15 cellular contexts compared by ENCODE assay signal in the genomic region with DNA sequence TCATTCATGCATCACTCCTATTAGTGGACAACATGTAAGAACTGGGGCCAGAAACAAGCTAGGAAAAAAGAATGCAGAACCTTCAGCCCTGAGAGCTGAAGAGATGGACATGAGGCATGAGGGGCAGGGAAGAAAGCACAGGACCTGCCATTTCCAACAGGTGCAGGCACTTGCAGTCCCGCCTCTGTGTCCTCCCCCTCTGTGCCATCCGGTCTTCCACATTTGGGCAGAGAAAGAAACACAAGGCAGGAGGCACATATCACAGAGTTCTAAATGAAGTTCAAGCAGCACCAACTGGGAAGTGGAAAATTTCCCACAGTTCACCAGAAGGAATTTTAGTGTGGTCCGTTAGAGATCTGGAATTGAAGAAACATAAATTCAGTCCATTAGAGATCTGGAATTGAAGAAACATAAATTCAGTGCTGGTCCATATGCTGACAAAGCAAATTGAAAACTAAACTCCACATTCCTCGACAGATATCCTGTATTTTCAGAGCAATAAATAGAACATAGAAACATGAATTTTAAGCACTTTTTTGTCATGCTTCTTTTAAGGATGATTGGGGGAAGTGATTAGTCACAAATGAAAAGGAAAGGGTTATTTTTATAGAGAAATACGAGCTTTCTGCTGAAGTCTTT. TPM values are rescaled to one million over a fixed set of nuclear protein-coding genes. Genes with fewer than 3 reads are reported as not detected.
A peak's percentile ranks its signal among the peaks of the same experiment; 100 is the strongest.
DNase-seq lines count a peak whose midpoint lies in the region; ATAC-seq and TF ChIP-seq lines count a peak whose summit lies in the region.
"Had no signal": no experiment of that assay in that cellular context is flagged by ENCODE, and none has a peak within 500 bp of the region (broad histone marks: within the 10 kb centered on the region; RNA-seq: fewer than 3 reads in every experiment).

No MANE protein-coding gene starts in this region.

- in situ Hi-C loops in astrocyte of the spinal cord (cut with HindIII; ENCODE audit: low sequenced_read_pairs), result no loop called here

- DNase-seq in activated T-cell treated with anti-CD3 and anti-CD28 coated beads, Interleukin-2, amount 50 U/mL, for 72 hours, result no peak
- DNase-seq in activated T-cell treated with anti-CD3 and anti-CD28 coated beads, Interleukin-2, amount 50 U/mL, for 4 hours, result no peak
- peak; percentile 16 for DNase-seq in Ammon's horn (ENCODE audit: low spot score)
- peak; percentile 18 for DNase-seq in astrocyte of the spinal cord (ENCODE audit: low read depth, low spot score)
- no peak for DNase-seq in psoas muscle
- DNase-seq in upper lobe of right lung, result no peak
- DNase-seq in NCI-H1105 (lab: John Stamatoyannopoulos, UW), result no peak
- no peak for DNase-seq in CD14-positive monocyte (ENCODE audit: low spot score)
- DNase-seq: COR-L47, H7, KBM-7, NCI-H1436 treated with DMSO at 0.1 percent for 48 hours, NCI-H2081, NCI-H524 had no signal

- H3K4me3 Mint-ChIP-seq in activated T-cell treated with anti-CD3 and anti-CD28 coated beads, Interleukin-2, amount 50 U/mL, for 72 hours, result peak overlapping the region in 1 of 2 donors; percentile 63
- no peak overlapping the region for H3K4me3 Mint-ChIP-seq in activated T-cell treated with anti-CD3 and anti-CD28 coated beads, Interleukin-2, amount 50 U/mL, for 4 hours
- no peak overlapping the region for H3K4me3 Mint-ChIP-seq in CD14-positive monocyte

- peaks cover 46% of the 10 kb centered on the region for H3K4me1 Mint-ChIP-seq in activated T-cell treated with anti-CD3 and anti-CD28 coated beads, Interleukin-2, amount 50 U/mL, for 72 hours (ENCODE audit: low read depth)
- peaks cover 29% of the 10 kb centered on the region for H3K4me1 Mint-ChIP-seq in activated T-cell treated with anti-CD3 and anti-CD28 coated beads, Interleukin-2, amount 50 U/mL, for 4 hours (ENCODE audit: low read depth)
- H3K4me1 Mint-ChIP-seq in CD14-positive monocyte, result no peaks in the 10 kb centered on the region

- peaks cover 5% of the 10 kb centered on the region in 2 donors for H3K9me3 Mint-ChIP-seq in activated T-cell treated with anti-CD3 and anti-CD28 coated beads, Interleukin-2, amount 50 U/mL, for 72 hours
- no peaks in the 10 kb centered on the region for H3K9me3 Mint-ChIP-seq in activated T-cell treated with anti-CD3 and anti-CD28 coated beads, Interleukin-2, amount 50 U/mL, for 4 hours
- H3K9me3 Mint-ChIP-seq in CD14-positive monocyte, result peaks cover 0 to 9% (median 2%) of the 10 kb centered on the region in 7 donors

- no peaks in the 10 kb centered on the region for H3K36me3 ChIP-seq in psoas muscle (ENCODE audit: insufficient read depth in 1 of 2, low read depth in 1 of 2)
- H3K36me3 ChIP-seq in upper lobe of right lung, result no peaks in the 10 kb centered on the region

- peak overlapping the region; percentile 70 for H3K27ac Mint-ChIP-seq in activated T-cell treated with anti-CD3 and anti-CD28 coated beads, Interleukin-2, amount 50 U/mL, for 72 hours
- H3K27ac Mint-ChIP-seq in CD14-positive monocyte, result no peak overlapping the region

- WGBS in psoas muscle, 3 donors, result 15 to 33% (median 18%) methylated on average over 5 of the region's 5 CpGs

- peaks cover 20% of the 10 kb centered on the region for H3K27me3 Mint-ChIP-seq in activated T-cell treated with anti-CD3 and anti-CD28 coated beads, Interleukin-2, amount 50 U/mL, for 72 hours (ENCODE audit: low read depth)
- peaks cover 2% of the 10 kb centered on the region for H3K27me3 Mint-ChIP-seq in activated T-cell treated with anti-CD3 and anti-CD28 coated beads, Interleukin-2, amount 50 U/mL, for 4 hours (ENCODE audit: low read depth)
- peaks cover 0 to 1% (median 0%) of the 10 kb centered on the region in 3 donors for H3K27me3 Mint-ChIP-seq in CD14-positive monocyte (ENCODE audit: low read depth in 3 of 3)

- no peaks in the 10 kb centered on the region for H3K36me3 Mint-ChIP-seq in activated T-cell treated with anti-CD3 and anti-CD28 coated beads, Interleukin-2, amount 50 U/mL, for 72 hours (ENCODE audit: insufficient read depth in 2 of 2)
- no peaks in the 10 kb centered on the region for H3K36me3 Mint-ChIP-seq in activated T-cell treated with anti-CD3 and anti-CD28 coated beads, Interleukin-2, amount 50 U/mL, for 4 hours (ENCODE audit: insufficient read depth)
- H3K36me3 Mint-ChIP-seq in CD14-positive monocyte, result no peaks in the 10 kb centered on the region

- ATAC-seq in activated T-cell treated with anti-CD3 and anti-CD28 coated beads, Interleukin-2, amount 50 U/mL, for 72 hours (replicated peaks in 1 of 2), result no peak
- ATAC-seq in activated T-cell treated with anti-CD3 and anti-CD28 coated beads, Interleukin-2, amount 50 U/mL, for 4 hours, result no peak
- ATAC-seq in psoas muscle (peak in 3 of 4 donors; percentile 53 to 78 (median 53)), upper lobe of right lung (no peak)

- TF ChIP-seq CTCF in astrocyte of the spinal cord (IDR thresholded peaks at IDR 0.05; ENCODE audit: low read depth, low read length), result no peak
- no peak for TF ChIP-seq CTCF in psoas muscle (IDR thresholded peaks at IDR 0.05)
- no peak for TF ChIP-seq CTCF in upper lobe of right lung (IDR thresholded peaks at IDR 0.05)
- TF ChIP-seq CTCF in CD14-positive monocyte (IDR thresholded peaks at IDR 0.05), result no peak

- H3K27ac ChIP-seq in psoas muscle (peak overlapping the region; percentile 49), upper lobe of right lung (no peak overlapping the region)

- no peaks in the 10 kb centered on the region for H3K9me3 ChIP-seq in psoas muscle
- no peaks in the 10 kb centered on the region for H3K9me3 ChIP-seq in upper lobe of right lung

- peaks cover 15% of the 10 kb centered on the region for H3K4me1 ChIP-seq in psoas muscle
- H3K4me1 ChIP-seq in upper lobe of right lung, result no peaks in the 10 kb centered on the region

- intact Hi-C loops in psoas muscle (cut with DNase I), result no loop called here
- intact Hi-C loops in upper lobe of right lung (cut with DNase I), result no loop called here
- intact Hi-C loops in CD14-positive monocyte (cut with micrococcal nuclease), result no loop called here

- H3K4me3 ChIP-seq in astrocyte of the spinal cord (ENCODE audit: low read depth, low read length) (no peak overlapping the region), psoas muscle (no peak overlapping the region), upper lobe of right lung (no peak overlapping the region)

- no peaks in the 10 kb centered on the region for H3K27me3 ChIP-seq in psoas muscle (ENCODE audit: insufficient read depth in 3 of 3, low read length in 2 of 3)
- H3K27me3 ChIP-seq in upper lobe of right lung, result no peaks in the 10 kb centered on the region

RNA-seq across cellular contexts. Expression of a gene that starts 57.2 kb away (rescaled TPM):
- 10 to 100 TPM; 40.7 to 48.1 TPM for total RNA-seq in activated T-cell treated with anti-CD3 and anti-CD28 coated beads, Interleukin-2, amount 50 U/mL, for 72 hours
- 10 to 100 TPM; 25.7 to 33.0 (median 30.7) TPM for total RNA-seq in activated T-cell treated with anti-CD3 and anti-CD28 coated beads, Interleukin-2, amount 50 U/mL, for 4 hours
- total RNA-seq in psoas muscle, result 1 to 10 TPM in 2 of 4 donors, under 1 TPM in 2; 0.46 to 1.3 (median 0.76) TPM
- polyA plus RNA-seq in psoas muscle, result under 1 TPM; 0.06 to 0.53 (median 0.18) TPM
- 8.9 TPM for total RNA-seq in upper lobe of right lung
- 100 to 1,000 TPM in 1 of 2 donors, 10 to 100 TPM in 1; 87.2 to 125 TPM for polyA plus RNA-seq in CD14-positive monocyte
- total RNA-seq: H7, SK-MEL-5 had no signal

Comparison
In these comparisons a context has a peak if more than half of its experiments do, and no peak if none do; other contexts are left out.
1. ATAC-seq: peak in psoas muscle (3 of 4); none in activated T-cell treated with anti-CD3 and anti-CD28 coated beads, Interleukin-2, amount 50 U/mL, for 72 hours (0 of 2), activated T-cell treated with anti-CD3 and anti-CD28 coated beads, Interleukin-2, amount 50 U/mL, for 4 hours (0 of 2) and upper lobe of right lung (single experiment).
2. DNase-seq: peak in Ammon's horn (single experiment) and astrocyte of the spinal cord (single experiment); none in activated T-cell treated with anti-CD3 and anti-CD28 coated beads, Interleukin-2, amount 50 U/mL, for 72 hours (0 of 2), activated T-cell treated with anti-CD3 and anti-CD28 coated beads, Interleukin-2, amount 50 U/mL, for 4 hours (single experiment), psoas muscle (0 of 2), upper lobe of right lung (single experiment), NCI-H1105 (single experiment) and CD14-positive monocyte (single experiment).